Comparison of ENCODE assay signal across 13 cellular contexts in genomic region chr7:464712-465461, GRCh38. TPM values are rescaled to one million over a fixed set of nuclear protein-coding genes. Genes with fewer than 3 reads are reported as not detected.
DNase-seq lines count a peak whose midpoint lies in the region; ATAC-seq and TF ChIP-seq lines count a peak whose summit lies in the region.
"Had no signal": no experiment of that assay in that cellular context is flagged by ENCODE, and none has a peak within 500 bp of the region (broad histone marks: within the 10 kb centered on the region; RNA-seq: fewer than 3 reads in every experiment).

No MANE protein-coding gene starts in this region.

- DNase-seq in activated CD4-positive, CD25-positive, alpha-beta regulatory T cell treated with anti-CD3 and anti-CD28 coated beads, Interleukin-2, amount 50 U/mL, for 72 hours = peak; percentile 23
- no peak for DNase-seq in activated CD4-positive, CD25-positive, alpha-beta regulatory T cell (lab: John Stamatoyannopoulos, UW)
- DNase-seq in choroid plexus epithelial cell (ENCODE audit: low read depth) = peak; percentile 82
- DNase-seq in left lung = peak; percentile 32 to 79
- peak; percentile 55 to 74 for DNase-seq in suprapubic skin (ENCODE audit: low spot score in 2 of 2)
- no peak for DNase-seq in coronary artery (ENCODE audit: low spot score)
- no peak for DNase-seq in effector CD4-positive, alpha-beta T cell
- DNase-seq in amygdala (lab: John Stamatoyannopoulos, UW) = no peak
- DNase-seq: activated T-cell treated with anti-CD3 and anti-CD28 coated beads for 4 hours, caudate nucleus, NCI-H1048, NCI-H748 treated with DMSO at 0.1 percent for 48 hours had no signal

- H3K27me3 ChIP-seq in left lung (peaks cover 0 to 6% of the 10 kb centered on the region in 2 donors), suprapubic skin (peaks cover 9% of the 10 kb centered on the region)

- TF ChIP-seq EP300 in suprapubic skin (IDR thresholded peaks at IDR 0.05) = no peak

- intact Hi-C loops in left lung (cut with DNase I) = no loop called here

- H3K27ac ChIP-seq in left lung (no peak overlapping the region), suprapubic skin (no peak overlapping the region), coronary artery (no peak overlapping the region)
- H3K27ac ChIP-seq: HL-60 had no signal

- 15% methylated on average over 11 of the region's 28 CpGs for WGBS in suprapubic skin

- H3K9me3 ChIP-seq in left lung = peaks cover 0 to 9% of the 10 kb centered on the region in 2 donors
- H3K9me3 ChIP-seq in suprapubic skin = no peaks in the 10 kb centered on the region

- TF ChIP-seq CTCF in choroid plexus epithelial cell (conservative IDR thresholded peaks at IDR 0.05; ENCODE audit: low read depth, low read length) (no peak), left lung (IDR thresholded peaks at IDR 0.05) (no peak), suprapubic skin (IDR thresholded peaks at IDR 0.05) (no peak), coronary artery (IDR thresholded peaks at IDR 0.05) (no peak)

- no peaks in the 10 kb centered on the region for H3K36me3 ChIP-seq in left lung
- H3K36me3 ChIP-seq in suprapubic skin = no peaks in the 10 kb centered on the region

- no peak for ATAC-seq in left lung

- no peak for TF ChIP-seq POLR2A in suprapubic skin (IDR thresholded peaks at IDR 0.05)

- peaks cover 8 to 10% of the 10 kb centered on the region in 2 donors for H3K4me1 ChIP-seq in left lung
- peaks cover 21% of the 10 kb centered on the region for H3K4me1 ChIP-seq in suprapubic skin

- no peak overlapping the region for H3K4me3 ChIP-seq in choroid plexus epithelial cell (ENCODE audit: low read depth, low read length)
- no peak overlapping the region for H3K4me3 ChIP-seq in left lung
- H3K4me3 ChIP-seq in suprapubic skin = no peak overlapping the region
- H3K4me3 ChIP-seq in coronary artery = no peak overlapping the region

RNA-seq across cellular contexts. Expression of gene PDGFA, which starts 54.8 kb away (rescaled TPM):
- 10 to 100 TPM; 29.1 to 69.4 TPM for total RNA-seq in left lung
- 10 to 100 TPM; 16.2 to 41.6 (median 22.0) TPM for total RNA-seq in suprapubic skin

Comparison
In these comparisons a context has a peak if more than half of its experiments do, and no peak if none do; other contexts are left out.
1. DNase-seq: peak in activated CD4-positive, CD25-positive, alpha-beta regulatory T cell treated with anti-CD3 and anti-CD28 coated beads, Interleukin-2, amount 50 U/mL, for 72 hours (single experiment), choroid plexus epithelial cell (single experiment), left lung (2 of 2) and suprapubic skin (2 of 2); none in activated CD4-positive, CD25-positive, alpha-beta regulatory T cell (0 of 4), coronary artery (single experiment), effector CD4-positive, alpha-beta T cell (single experiment) and amygdala (0 of 56).